Comparison of ENCODE assay signal across 1 cellular context in the genomic region with DNA sequence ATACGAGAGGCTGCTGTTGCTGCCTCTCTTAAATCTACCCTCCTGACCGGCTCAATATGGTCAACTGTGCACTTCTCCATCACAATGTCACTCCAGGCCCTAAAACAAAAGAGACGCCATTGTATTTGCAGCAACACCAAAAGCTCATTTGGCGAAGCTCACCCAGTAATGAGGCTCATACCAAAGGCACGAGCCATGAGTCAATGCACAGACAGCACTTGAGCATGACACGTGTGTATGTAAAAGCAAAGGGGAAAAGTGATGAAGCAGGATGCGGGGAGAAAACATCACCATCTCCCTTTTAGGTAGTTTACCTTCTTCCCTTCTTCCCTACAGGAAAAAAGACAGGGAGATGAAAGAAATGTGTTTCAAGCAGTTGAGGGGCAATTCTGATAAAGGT.
TF ChIP-seq lines count a peak whose summit lies in the region.

No MANE protein-coding gene starts in this region.

TF ChIP-seq in IMR-90, 13 proteins besides CTCF, POLR2A, EP300 and RAD21:
- TF ChIP-seq CEBPB (IDR thresholded peaks at IDR 0.05; ENCODE audit: low read depth, low read length) (no peak), MXI1 (IDR thresholded peaks at IDR 0.05; ENCODE audit: borderline replicate concordance, low read depth, low read length) (peak; percentile 42; the same call in 1 of the 2 replicates), BHLHE40 (IDR thresholded peaks at IDR 0.05; ENCODE audit: low read depth, low read length) (peak; percentile 84), FOS (IDR thresholded peaks at IDR 0.05; ENCODE audit: low read depth, low read length) (no peak)
- TF ChIP-seq, protein P1, sequence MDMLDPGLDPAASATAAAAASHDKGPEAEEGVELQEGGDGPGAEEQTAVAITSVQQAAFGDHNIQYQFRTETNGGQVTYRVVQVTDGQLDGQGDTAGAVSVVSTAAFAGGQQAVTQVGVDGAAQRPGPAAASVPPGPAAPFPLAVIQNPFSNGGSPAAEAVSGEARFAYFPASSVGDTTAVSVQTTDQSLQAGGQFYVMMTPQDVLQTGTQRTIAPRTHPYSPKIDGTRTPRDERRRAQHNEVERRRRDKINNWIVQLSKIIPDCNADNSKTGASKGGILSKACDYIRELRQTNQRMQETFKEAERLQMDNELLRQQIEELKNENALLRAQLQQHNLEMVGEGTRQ (IDR thresholded peaks at IDR 0.05; ENCODE audit: low read depth, low read length) = 0 out of 2 replicates have a peak, but pooled peaks have one; percentile 7
TF ChIP-seq in IMR-90: peak in this region for 3.
